Comparison of ENCODE assay signal across 10 cellular contexts in the genomic region with DNA sequence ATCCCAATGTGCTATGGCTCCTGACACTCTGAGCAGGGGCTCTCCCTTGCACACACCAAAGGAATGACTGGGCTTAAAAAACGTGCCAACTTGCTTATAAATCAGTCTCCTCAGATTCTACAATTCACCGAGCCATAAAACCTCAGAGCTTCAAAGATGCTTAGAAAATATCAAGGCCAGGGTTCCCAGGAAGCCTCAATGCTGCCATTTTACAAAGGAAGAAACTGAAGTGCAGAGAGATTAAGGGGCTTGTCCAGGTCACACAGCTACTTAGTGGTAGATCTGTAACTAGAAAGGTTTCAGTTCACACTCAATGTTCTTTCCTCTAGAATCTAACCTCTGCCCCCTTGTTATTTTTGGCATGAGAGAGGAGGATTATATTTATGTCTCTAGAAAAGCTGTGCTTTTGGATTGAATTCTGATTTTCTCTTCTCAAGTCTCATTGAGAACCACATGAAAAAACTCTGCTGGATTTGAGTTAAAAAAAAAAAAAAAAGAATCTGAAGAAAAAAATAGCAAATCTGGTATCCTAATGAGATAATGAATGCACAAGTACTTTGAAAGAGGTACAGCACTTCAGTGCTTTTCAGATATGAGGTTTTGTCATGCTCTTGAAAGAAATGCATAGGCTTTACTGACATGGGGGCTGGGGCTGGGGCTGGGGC. TPM values are rescaled to one million over a fixed set of nuclear protein-coding genes. Genes with fewer than 3 reads are reported as not detected.
DNase-seq lines count a peak whose midpoint lies in the region; ATAC-seq lines count a peak whose summit lies in the region.
"Had no signal": no experiment of that assay in that cellular context is flagged by ENCODE, and none has a peak within 500 bp of the region (broad histone marks: within the 10 kb centered on the region; RNA-seq: fewer than 3 reads in every experiment).

No MANE protein-coding gene starts in this region.

- H3K27me3 ChIP-seq in aorta (ENCODE audit: control insufficient read depth in 1 of 2, insufficient read depth in 2 of 2, low read length in 1 of 2) = no peaks in the 10 kb centered on the region

- peak overlapping the region; percentile 83 for H3K27ac Mint-ChIP-seq in dendritic cell treated with granulocyte-macrophage colony-stimulating factor and Interleukin-4, amounts not matched to agents 40 ng/mL and 50 ng/mL, for 4 days
- H3K27ac Mint-ChIP-seq in effector memory CD8-positive, alpha-beta T cell = peak overlapping the region in 1 of 2 donors; percentile 63

- no peak overlapping the region for H3K4me3 Mint-ChIP-seq in dendritic cell treated with granulocyte-macrophage colony-stimulating factor and Interleukin-4, amounts not matched to agents 40 ng/mL and 50 ng/mL, for 4 days
- H3K4me3 Mint-ChIP-seq in effector memory CD8-positive, alpha-beta T cell = no peak overlapping the region

- no peaks in the 10 kb centered on the region for H3K36me3 ChIP-seq in aorta (ENCODE audit: control insufficient read depth in 1 of 2, insufficient read depth in 2 of 2, low read length in 1 of 2)

- intact Hi-C loops in dendritic cell treated with granulocyte-macrophage colony-stimulating factor and Interleukin-4, amounts not matched to agents 40 ng/mL and 50 ng/mL, for 4 days (cut with micrococcal nuclease) = no loop called here
- intact Hi-C loops in aorta (cut with DNase I) = no loop called here

- no peaks in the 10 kb centered on the region for H3K4me1 ChIP-seq in aorta (ENCODE audit: control insufficient read depth in 1 of 2, insufficient read depth in 2 of 2, low read length in 2 of 2)

- H3K9me3 Mint-ChIP-seq in dendritic cell treated with granulocyte-macrophage colony-stimulating factor and Interleukin-4, amounts not matched to agents 40 ng/mL and 50 ng/mL, for 4 days = peaks cover 16% of the 10 kb centered on the region
- no peaks in the 10 kb centered on the region for H3K9me3 Mint-ChIP-seq in effector memory CD8-positive, alpha-beta T cell

- 68 to 73% methylated on average over 2 of the region's 2 CpGs for WGBS in aorta, 2 donors

- peaks cover 43% of the 10 kb centered on the region for H3K4me1 Mint-ChIP-seq in dendritic cell treated with granulocyte-macrophage colony-stimulating factor and Interleukin-4, amounts not matched to agents 40 ng/mL and 50 ng/mL, for 4 days (ENCODE audit: low read depth)
- no peaks in the 10 kb centered on the region for H3K4me1 Mint-ChIP-seq in effector memory CD8-positive, alpha-beta T cell (ENCODE audit: low read depth in 2 of 2)

- H3K9me3 ChIP-seq in aorta (ENCODE audit: control insufficient read depth, low read length) = peaks cover 3% of the 10 kb centered on the region

- DNase-seq in hypothalamus (lab: John Stamatoyannopoulos, UW) = no peak
- DNase-seq in effector memory CD8-positive, alpha-beta T cell = no peak
- DNase-seq in aorta = no peak
- DNase-seq in GF-D8 (lab: John Stamatoyannopoulos, UW) = no peak

- peaks cover 6% of the 10 kb centered on the region for H3K27me3 Mint-ChIP-seq in dendritic cell treated with granulocyte-macrophage colony-stimulating factor and Interleukin-4, amounts not matched to agents 40 ng/mL and 50 ng/mL, for 4 days
- H3K27me3 Mint-ChIP-seq in effector memory CD8-positive, alpha-beta T cell = peaks cover 14 to 46% of the 10 kb centered on the region in 2 donors

- H3K4me3 ChIP-seq in aorta (ENCODE audit: low read length in 2 of 2) = no peak overlapping the region
- H3K4me3 ChIP-seq: K562 had no signal

- no peak overlapping the region for H3K27ac ChIP-seq in aorta (ENCODE audit: low read depth in 1 of 2, low read length in 2 of 2)

- ATAC-seq in GM18517 (IDR thresholded peaks at IDR 0.05; ENCODE audit: unreplicated experiment) = peak; percentile 62
- ATAC-seq in GM21367 (IDR thresholded peaks at IDR 0.05; ENCODE audit: unreplicated experiment) = peak; percentile 33
- peak; percentile 49 for ATAC-seq in HG03135 (IDR thresholded peaks at IDR 0.05; ENCODE audit: unreplicated experiment)
- ATAC-seq in effector memory CD8-positive, alpha-beta T cell (replicated peaks) = no peak
- ATAC-seq in aorta (ENCODE audit: low FRiP score) = no peak
- ATAC-seq: K562, Panc1 had no signal

- peaks cover 14% of the 10 kb centered on the region for H3K36me3 Mint-ChIP-seq in dendritic cell treated with granulocyte-macrophage colony-stimulating factor and Interleukin-4, amounts not matched to agents 40 ng/mL and 50 ng/mL, for 4 days (ENCODE audit: low read depth)
- H3K36me3 Mint-ChIP-seq in effector memory CD8-positive, alpha-beta T cell (ENCODE audit: insufficient read depth) = peaks cover 2% of the 10 kb centered on the region

RNA-seq across cellular contexts. Expression of a gene that starts 22.3 kb away (rescaled TPM):
- 10 to 100 TPM in 1 of 2 donors, 1 to 10 TPM in 1; 8.3 to 16.5 TPM for total RNA-seq in aorta
- polyA plus RNA-seq in aorta = 1 to 10 TPM; 2.5 to 6.9 TPM

Comparison
In these comparisons a context has a peak if more than half of its experiments do, and no peak if none do; other contexts are left out.
1. ATAC-seq: peak in GM18517 (single experiment), GM21367 (single experiment) and HG03135 (single experiment); none in effector memory CD8-positive, alpha-beta T cell (single experiment) and aorta (single experiment).